Comparison of ENCODE assay signal across 22 cellular contexts in genomic region chr18:48869591-48869990, GRCh38.
DNase-seq lines count a peak whose midpoint lies in the region; ATAC-seq and TF ChIP-seq lines count a peak whose summit lies in the region.
"Had no signal": no experiment of that assay in that cellular context is flagged by ENCODE, and none has a peak within 500 bp of the region (broad histone marks: within the 10 kb centered on the region; RNA-seq: fewer than 3 reads in every experiment).

No MANE protein-coding gene starts in this region.

- ATAC-seq in HG03432 (IDR thresholded peaks at IDR 0.05; ENCODE audit: unreplicated experiment) = no peak
- ATAC-seq: gastroesophageal sphincter, HCT116 had no signal

- H3K4me1 Mint-ChIP-seq in T-helper 1 cell treated with Interleukin-12 subunit alpha and Interleukin-12 subunit beta and Interleukin-4 antibody, amounts not matched to agents 30 μg/mL and 1 μg/mL, for 36 hours (ENCODE audit: low read depth) = peaks cover 27% of the 10 kb centered on the region
- H3K4me1 Mint-ChIP-seq in IgD-negative memory B cell (peaks cover 12 to 13% (median 13%) of the 10 kb centered on the region in 3 donors), chondrocyte (ENCODE audit: low read depth) (peaks cover 59% of the 10 kb centered on the region)

- no peak overlapping the region for H3K4me3 ChIP-seq in vagina
- H3K4me3 ChIP-seq: ascending aorta, esophagus squamous epithelium, gastroesophageal sphincter, prostate gland, tibial nerve had no signal

- no peaks in the 10 kb centered on the region for H3K9me3 ChIP-seq in vagina
- H3K9me3 ChIP-seq: ascending aorta, prostate gland had no signal

- TF ChIP-seq CTCF in chondrocyte (IDR thresholded peaks at IDR 0.05) = no peak
- no peak for TF ChIP-seq CTCF in vagina (IDR thresholded peaks at IDR 0.05)

- H3K36me3 Mint-ChIP-seq in T-helper 1 cell treated with Interleukin-12 subunit alpha and Interleukin-12 subunit beta and Interleukin-4 antibody, amounts not matched to agents 30 μg/mL and 1 μg/mL, for 36 hours (ENCODE audit: low read depth) = peaks cover 5% of the 10 kb centered on the region
- H3K36me3 Mint-ChIP-seq in IgD-negative memory B cell (no peaks in the 10 kb centered on the region), chondrocyte (ENCODE audit: low read depth) (peaks cover 3% of the 10 kb centered on the region)

- H3K27me3 Mint-ChIP-seq in T-helper 1 cell treated with Interleukin-12 subunit alpha and Interleukin-12 subunit beta and Interleukin-4 antibody, amounts not matched to agents 30 μg/mL and 1 μg/mL, for 36 hours (ENCODE audit: low read depth) = no peaks in the 10 kb centered on the region
- H3K27me3 Mint-ChIP-seq in IgD-negative memory B cell (no peaks in the 10 kb centered on the region), chondrocyte (ENCODE audit: low read depth) (no peaks in the 10 kb centered on the region)
- H3K27me3 Mint-ChIP-seq: stimulated activated naive CD8-positive, alpha-beta T cell treated with anti-CD3 and anti-CD28 coated beads, Interleukin-15, amount 100 ng/mL, for 72 hours had no signal

- no peak for DNase-seq in T-helper 1 cell
- DNase-seq in chondrocyte (ENCODE audit: low spot score) = peak; percentile 85
- peak; percentile 77 for DNase-seq in posterior vena cava (ENCODE audit: low spot score)
- no peak for DNase-seq in GM19240 (ENCODE audit: insufficient read length, low spot score)
- DNase-seq in vagina (ENCODE audit: extremely low spot score in 2 of 2) = no peak
- DNase-seq: activated naive CD4-positive, alpha-beta T cell treated with anti-CD3 and anti-CD28 coated beads, Interleukin-2, amount 50 U/mL, for 16 hours; AML-193; effector CD8-positive, alpha-beta T cell; esophagus squamous epithelium; midbrain; NCI-H2081 treated with DMSO at 0.1 percent for 48 hours; NCI-H510A had no signal

- H3K36me3 ChIP-seq in vagina = no peaks in the 10 kb centered on the region
- H3K36me3 ChIP-seq: ascending aorta, esophagus squamous epithelium, gastroesophageal sphincter, prostate gland, tibial nerve had no signal

- TF ChIP-seq POLR2A in vagina (IDR thresholded peaks at IDR 0.05) = no peak

- H3K4me3 Mint-ChIP-seq in T-helper 1 cell treated with Interleukin-12 subunit alpha and Interleukin-12 subunit beta and Interleukin-4 antibody, amounts not matched to agents 30 μg/mL and 1 μg/mL, for 36 hours = no peak overlapping the region
- H3K4me3 Mint-ChIP-seq in IgD-negative memory B cell (no peak overlapping the region), chondrocyte (ENCODE audit: unreplicated experiment) (no peak overlapping the region)

- H3K27ac Mint-ChIP-seq in T-helper 1 cell treated with Interleukin-12 subunit alpha and Interleukin-12 subunit beta and Interleukin-4 antibody, amounts not matched to agents 30 μg/mL and 1 μg/mL, for 36 hours = peak overlapping the region; percentile 85
- peak overlapping the region; percentile 83 to 95 (median 87) for H3K27ac Mint-ChIP-seq in IgD-negative memory B cell
- H3K27ac Mint-ChIP-seq in chondrocyte (ENCODE audit: unreplicated experiment) = peak overlapping the region; percentile 71

- no peaks in the 10 kb centered on the region for H3K27me3 ChIP-seq in vagina
- H3K27me3 ChIP-seq: ascending aorta, esophagus squamous epithelium, gastroesophageal sphincter, tibial nerve had no signal

- H3K9me3 Mint-ChIP-seq in T-helper 1 cell treated with Interleukin-12 subunit alpha and Interleukin-12 subunit beta and Interleukin-4 antibody, amounts not matched to agents 30 μg/mL and 1 μg/mL, for 36 hours = peaks cover 8% of the 10 kb centered on the region
- H3K9me3 Mint-ChIP-seq in IgD-negative memory B cell = no peaks in the 10 kb centered on the region
- no peaks in the 10 kb centered on the region for H3K9me3 Mint-ChIP-seq in chondrocyte (ENCODE audit: low read depth)

- intact Hi-C loops in posterior vena cava (cut with DNase I) = no loop called here
- intact Hi-C loops in vagina (cut with DNase I) = no loop called here

- H3K4me1 ChIP-seq in vagina = peaks cover 26% of the 10 kb centered on the region
- H3K4me1 ChIP-seq: prostate gland had no signal

- H3K27ac ChIP-seq in vagina = no peak overlapping the region
- H3K27ac ChIP-seq: 22Rv1, esophagus squamous epithelium, gastroesophageal sphincter, prostate gland, tibial nerve had no signal

Comparison
In these comparisons a context has a peak if more than half of its experiments do, and no peak if none do; other contexts are left out.
1. DNase-seq: peak in chondrocyte (single experiment) and posterior vena cava (single experiment); none in T-helper 1 cell (0 of 5), GM19240 (single experiment) and vagina (0 of 2).
2. Peak in every context shown above with its lines, with median percentiles within 50 percentile points of each other: H3K27ac Mint-ChIP-seq.